Comparison of ENCODE assay signal across 8 cellular contexts in genomic region chr2:196066794-196067382, GRCh38.
DNase-seq lines count a peak whose midpoint lies in the region; ATAC-seq and TF ChIP-seq lines count a peak whose summit lies in the region.

No MANE protein-coding gene starts in this region.

- DNase-seq in AG04449 (ENCODE audit: low read depth, low spot score) (no peak), GM10248 (ENCODE audit: extremely low spot score) (peak; percentile 40), NCI-H69 (lab: John Stamatoyannopoulos, UW) (peak; percentile 62), cardiac fibroblast (ENCODE audit: low read depth in 2 of 2) (peak; percentile 48 to 62), middle frontal gyrus (ENCODE audit: extremely low spot score, low spot score) (peak; percentile 53), NCI-H2029 treated with DMSO at 0.1 percent for 48 hours (lab: John Stamatoyannopoulos, UW) (no peak)

- ATAC-seq in GM21786 (IDR thresholded peaks at IDR 0.05; ENCODE audit: unreplicated experiment) (no peak), GM19463 (IDR thresholded peaks at IDR 0.05; ENCODE audit: unreplicated experiment) (no peak)

- peak; percentile 27 for TF ChIP-seq CTCF in AG04449 (IDR thresholded peaks at IDR 0.05; ENCODE audit: insufficient read depth, low read length, missing control alignments)
- TF ChIP-seq CTCF in GM10248 (IDR thresholded peaks at IDR 0.05; ENCODE audit: control extremely low read depth, extremely low read depth, low read depth, missing control alignments): peak; percentile 64
- TF ChIP-seq CTCF in cardiac fibroblast (IDR thresholded peaks at IDR 0.05; ENCODE audit: low read depth, low read length): peak; percentile 56

- H3K4me3 ChIP-seq in AG04449 (ENCODE audit: low read depth, low read length) (no peak overlapping the region), cardiac fibroblast (replicated peaks in 1 of 2; ENCODE audit: low read depth in 2 of 2, low read length in 2 of 2) (no peak overlapping the region)

- CTCF ChIA-PET in AG04449 (lab: Yijun Ruan, JAX): interaction anchor here (0.8 to 4.2 kb wide), 38 partner anchors 9 to 745 kb away, joined by 3 to 104 read pairs (median 4); no protein-coding TSS in a partner anchor
- CTCF ChIA-PET in GM10248 (lab: Yijun Ruan, JAX): interaction anchor here (0.9 to 4.5 kb wide), 21 partner anchors 9 to 680 kb away, joined by 3 to 87 read pairs (median 5); no protein-coding TSS in a partner anchor

- POLR2A ChIA-PET in AG04449 (lab: Yijun Ruan, JAX): no interaction called here
- POLR2A ChIA-PET in GM10248 (lab: Yijun Ruan, JAX): no interaction called here

Comparison
In these comparisons a context has a peak if more than half of its experiments do, and no peak if none do; other contexts are left out.
1. DNase-seq: peak in GM10248 (single experiment), NCI-H69 (single experiment), cardiac fibroblast (2 of 2) and middle frontal gyrus (single experiment); none in AG04449 (single experiment) and NCI-H2029 treated with DMSO at 0.1 percent for 48 hours (single experiment).
2. Peak in every context shown above with its lines, with median percentiles within 50 percentile points of each other: CTCF ChIP-seq.